14 cellular contexts compared by ENCODE assay signal in genomic region chr2:10569460-10569859, GRCh38.
"Had no signal": no experiment of that assay in that cellular context is flagged by ENCODE, and none has a peak within 500 bp of the region (broad histone marks: within the 10 kb centered on the region; RNA-seq: fewer than 3 reads in every experiment).

No MANE protein-coding gene starts in this region.

- H3K9me3 Mint-ChIP-seq: activated B cell treated with CpG ODN at 0.5 μM for 24 hours; T-helper 1 cell treated with Interleukin-12 subunit alpha and Interleukin-12 subunit beta and Interleukin-4 antibody, amounts not matched to agents 30 μg/mL and 1 μg/mL, for 36 hours had no signal

- H3K4me3 Mint-ChIP-seq: activated B cell treated with CpG ODN at 0.5 μM for 24 hours; activated T-cell treated with anti-CD3 and anti-CD28 coated beads, Interleukin-2, amount 50 U/mL, for 72 hours; stimulated activated memory B cell treated with anti-CD40 and anti-IgM and Interleukin-4, amounts not matched to agents 10 μg/mL and 1 μg/mL and 100 μg/mL, for 72 hours; T-helper 1 cell treated with Interleukin-12 subunit alpha and Interleukin-12 subunit beta and Interleukin-4 antibody, amounts not matched to agents 30 μg/mL and 1 μg/mL, for 36 hours had no signal

- H3K9me2 ChIP-seq: SK-N-SH had no signal

- H3K4me1 Mint-ChIP-seq: activated B cell treated with CpG ODN at 0.5 μM for 24 hours; stimulated activated memory B cell treated with anti-CD40 and anti-IgM and Interleukin-4, amounts not matched to agents 10 μg/mL and 1 μg/mL and 100 μg/mL, for 72 hours had no signal

- H3K4me2 ChIP-seq: SK-N-SH had no signal

- H3K27me3 Mint-ChIP-seq: activated B cell treated with CpG ODN at 0.5 μM for 24 hours; progenitor cell of endocrine pancreas; stimulated activated memory B cell treated with anti-CD40 and anti-IgM and Interleukin-4, amounts not matched to agents 10 μg/mL and 1 μg/mL and 100 μg/mL, for 72 hours had no signal

- H3K9me3 ChIP-seq: SK-N-SH had no signal

- H3K9ac ChIP-seq: SK-N-SH had no signal

- H3K27ac Mint-ChIP-seq: activated B cell treated with CpG ODN at 0.5 μM for 24 hours; progenitor cell of endocrine pancreas; stimulated activated memory B cell treated with anti-CD40 and anti-IgM and Interleukin-4, amounts not matched to agents 10 μg/mL and 1 μg/mL and 100 μg/mL, for 72 hours; T-helper 1 cell treated with Interleukin-12 subunit alpha and Interleukin-12 subunit beta and Interleukin-4 antibody, amounts not matched to agents 30 μg/mL and 1 μg/mL, for 36 hours had no signal

- DNase-seq: activated B cell treated with CpG ODN at 0.5 μM for 24 hours; activated CD4-positive, alpha-beta T cell treated with anti-CD3 and anti-CD28 coated beads, Interleukin-2, amount 50 U/mL, for 1 hour; activated T-cell treated with anti-CD3 and anti-CD28 coated beads, Interleukin-2, amount 50 U/mL, for 72 hours; anterior cingulate cortex; hypothalamus; midbrain; nucleus accumbens; right cardiac atrium; SK-N-SH; trophoblast cell had no signal

- ATAC-seq: activated T-cell treated with anti-CD3 and anti-CD28 coated beads, Interleukin-2, amount 50 U/mL, for 72 hours; esophagus mucosa; right cardiac atrium; stimulated activated memory B cell treated with anti-CD40 and anti-IgM and Interleukin-4, amounts not matched to agents 10 μg/mL and 1 μg/mL and 100 μg/mL, for 72 hours had no signal
